ENCODE assay signal across 20 cellular contexts in the genomic region with DNA sequence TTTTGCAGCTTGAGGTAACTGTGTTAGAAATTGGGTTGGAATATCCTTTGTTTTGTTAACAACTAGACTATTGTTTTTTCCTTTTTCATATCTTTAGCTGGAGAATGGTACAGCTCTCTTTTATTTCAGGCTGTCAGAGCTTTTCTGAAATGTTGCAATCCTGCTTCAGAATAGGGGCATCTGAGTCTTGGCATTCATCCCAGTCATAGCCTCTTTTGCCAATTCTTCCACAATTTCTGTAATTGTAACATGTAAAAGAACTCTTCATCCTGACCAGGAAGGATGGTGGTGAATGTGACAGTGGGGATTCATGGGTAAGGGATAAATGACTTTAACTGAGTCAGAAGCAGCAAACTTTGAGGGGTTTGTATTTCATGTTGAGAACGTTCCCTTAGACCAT.
DNase-seq lines count a peak whose midpoint lies in the region; ATAC-seq, FAIRE-seq and TF ChIP-seq lines count a peak whose summit lies in the region.
"Had no signal": no experiment of that assay in that cellular context is flagged by ENCODE, and none has a peak within 500 bp of the region (broad histone marks: within the 10 kb centered on the region; RNA-seq: fewer than 3 reads in every experiment).

No MANE protein-coding gene starts in this region.

- no peak overlapping the region for H3K14ac ChIP-seq in H1 (ENCODE audit: insufficient read length)
- no peak overlapping the region for H3K14ac ChIP-seq in neuronal stem cell (ENCODE audit: low read length)

- H3K23me2 ChIP-seq in H1 (ENCODE audit: low read depth, low read length), result no peaks in the 10 kb centered on the region

- H3K18ac ChIP-seq in H1 (ENCODE audit: extremely low read depth, low read length) (no peak overlapping the region), neuronal stem cell (ENCODE audit: low read length) (no peak overlapping the region)

- no peak for ATAC-seq in HG02852 (IDR thresholded peaks at IDR 0.05; ENCODE audit: unreplicated experiment)
- ATAC-seq: heart left ventricle had no signal

- H2BK5ac ChIP-seq in H1 (ENCODE audit: low read depth, low read length), result no peak overlapping the region
- H2BK5ac ChIP-seq in neuronal stem cell (ENCODE audit: low read length), result no peak overlapping the region

- H3K4me2 ChIP-seq in H1 (ENCODE audit: insufficient read depth in 1 of 2, low read depth in 2 of 2, low read length in 2 of 2) (no peak overlapping the region), neuronal stem cell (ENCODE audit: insufficient read depth, low read length, poor library complexity, severe bottlenecking) (no peak overlapping the region)

- peaks cover 0 to 14% (median 8%) of the 10 kb centered on the region in 4 experiments; a peak in 4 of 7 replicates for H3K4me1 ChIP-seq in H1 (replicated peaks in 1 of 4; ENCODE audit: control insufficient read depth in 3 of 4, insufficient read depth in 4 of 4, low read length in 3 of 4)
- peaks cover 0 to 8% of the 10 kb centered on the region in 2 donors for H3K4me1 ChIP-seq in neuronal stem cell (ENCODE audit: control insufficient read depth in 2 of 2, insufficient read depth in 1 of 2, low read depth in 1 of 2, low read length in 2 of 2)
- H3K4me1 ChIP-seq: parathyroid adenoma had no signal

- H2AFZ ChIP-seq in H1 (ENCODE audit: low read length) (no peak overlapping the region), neuronal stem cell (ENCODE audit: low read length) (no peak overlapping the region)
- H2AFZ ChIP-seq: parathyroid adenoma had no signal

- H3K23ac ChIP-seq in H1 (ENCODE audit: insufficient read length), result no peak overlapping the region
- H3K23ac ChIP-seq in neuronal stem cell (ENCODE audit: low read depth, low read length, poor library complexity), result no peak overlapping the region

- 83% methylated on average over 1 of the region's 1 CpG; no CpG with 5 or more reads in 1 of the 2 experiments for whole genome bisulfite sequencing in H1 (ENCODE audit: extremely low coverage in 1 of 2, insufficient coverage in 1 of 2, insufficient read length in 1 of 2, insufficient replicate concordance in 2 of 2, low coverage in 1 of 2, low lambda C conversion rate in 2 of 2, missing lambda C conversion rate in 1 of 2), 2 experiments
- no CpG with 5 or more reads among the region's 1 CpG for WGBS in neuronal stem cell (ENCODE audit: extremely low coverage in 2 of 2, insufficient read length in 2 of 2, insufficient replicate concordance in 1 of 2), 2 donors

- TF ChIP-seq CTCF in H1 (IDR thresholded peaks at IDR 0.05; ENCODE audit: control extremely low read depth in 1 of 3, insufficient read depth in 1 of 3, low read depth in 1 of 3, low read length in 3 of 3), result no peak

- H2BK15ac ChIP-seq in H1 (ENCODE audit: low read length), result no peak overlapping the region
- no peak overlapping the region for H2BK15ac ChIP-seq in neuronal stem cell (ENCODE audit: low read length)

- H3K9me3 ChIP-seq in H1 (ENCODE audit: insufficient read depth in 2 of 2, low read depth in 1 of 2, low read length in 1 of 2), result no peaks in the 10 kb centered on the region
- H3K9me3 ChIP-seq in neuronal stem cell (replicated peaks in 1 of 2; ENCODE audit: control insufficient read depth in 2 of 2, insufficient read depth in 1 of 2, low read depth in 1 of 2, low read length in 2 of 2), result no peaks in the 10 kb centered on the region
- H3K9me3 ChIP-seq: heart left ventricle had no signal

- H3K4ac ChIP-seq in H1 (replicated peaks; ENCODE audit: insufficient read length, low read depth, low read length), result no peak overlapping the region
- no peak overlapping the region for H3K4ac ChIP-seq in neuronal stem cell (ENCODE audit: low read length)

- H2BK12ac ChIP-seq in H1 (ENCODE audit: low read depth, low read length) (no peak overlapping the region), neuronal stem cell (ENCODE audit: low read length) (no peak overlapping the region)

- H3K4me3 ChIP-seq in H1 (ENCODE audit: extremely low read depth in 1 of 4, insufficient read depth in 2 of 4, low read depth in 3 of 4, low read length in 4 of 4) (no peak overlapping the region), neuronal stem cell (ENCODE audit: low read length in 2 of 2) (no peak overlapping the region)
- H3K4me3 ChIP-seq: heart left ventricle had no signal

- H4K8ac ChIP-seq in H1 (ENCODE audit: extremely low read depth, insufficient read depth, low read length), result no peak overlapping the region
- no peak overlapping the region for H4K8ac ChIP-seq in neuronal stem cell (ENCODE audit: low read depth, low read length)

- H3K27me3 ChIP-seq in H1 (replicated peaks in 1 of 4; ENCODE audit: control insufficient read depth in 3 of 4, extremely low read depth in 1 of 4, insufficient read depth in 3 of 4, low read length in 3 of 4), result no peaks in the 10 kb centered on the region
- H3K27me3 ChIP-seq in neuronal stem cell (ENCODE audit: control insufficient read depth in 3 of 3, insufficient read depth in 3 of 3, low read depth in 1 of 3, low read length in 3 of 3), result no peaks in the 10 kb centered on the region
- H3K27me3 ChIP-seq: heart left ventricle had no signal

- H3K9ac ChIP-seq in H1 (replicated peaks in 1 of 4; ENCODE audit: extremely low read depth in 1 of 4, low read depth in 3 of 4, low read length in 3 of 4) (no peak overlapping the region), neuronal stem cell (ENCODE audit: low read depth, low read length, poor library complexity) (no peak overlapping the region)
- H3K9ac ChIP-seq: parathyroid adenoma had no signal

- TF ChIP-seq POLR2A in H1 (IDR thresholded peaks at IDR 0.05; ENCODE audit: control extremely low read depth in 1 of 2, low read depth in 2 of 2, low read length in 2 of 2), result no peak

- DNase-seq in AG08395 (ENCODE audit: low spot score) (peak; percentile 12), NCI-H226 (peak; percentile 47), H1 (ENCODE audit: low read depth in 1 of 2, low spot score in 2 of 2) (no peak), middle frontal gyrus (ENCODE audit: extremely low spot score, low spot score) (peak; percentile 44), neuronal stem cell (ENCODE audit: low spot score) (no peak), NCI-H1417 (lab: John Stamatoyannopoulos, UW) (no peak), NCI-H82 treated with DMSO at 0.1 percent for 48 hours (lab: John Stamatoyannopoulos, UW; ENCODE audit: unreplicated experiment) (no peak)
- DNase-seq: ACHN; activated CD4-positive, alpha-beta T cell treated with anti-CD3 and anti-CD28 coated beads for 1 hour; activated CD8-positive, alpha-beta memory T cell treated with anti-CD3 and anti-CD28 coated beads, Interleukin-2, amount 50 U/mL, for 48 hours; activated naive CD4-positive, alpha-beta T cell treated with anti-CD3 and anti-CD28 coated beads, Interleukin-2, amount 10 ng/mL, durations not matched to agents 7 days and 5 days; GDM1; heart left ventricle; kidney glomerular epithelial cell; NCI-H2029 treated with DMSO at 0.1 percent for 48 hours; Right ventricle myocardium superior; stimulated activated CD4-positive, alpha-beta T cell treated with anti-CD3 and anti-CD28 coated beads, Interleukin-15, amount 100 ng/mL, for 24 hours had no signal

- POLR2A ChIA-PET in H1 (lab: Charles Lee; ENCODE audit: partially characterized antibody), result no interaction called here

- peaks cover 4 to 15% of the 10 kb centered on the region in 2 experiments; a peak in 2 of 4 replicates for H3K79me2 ChIP-seq in H1 (ENCODE audit: control insufficient read depth in 1 of 2, insufficient read depth in 2 of 2, low read length in 2 of 2)
- H3K79me2 ChIP-seq: parathyroid adenoma had no signal

- no peak overlapping the region for H2BK120ac ChIP-seq in H1 (replicated peaks; ENCODE audit: low read depth, low read length)
- no peak overlapping the region for H2BK120ac ChIP-seq in neuronal stem cell (ENCODE audit: low read depth, low read length)

- H3K79me1 ChIP-seq in H1 (ENCODE audit: low read depth, low read length) (peaks cover 2% of the 10 kb centered on the region), neuronal stem cell (ENCODE audit: low read depth, low read length) (no peaks in the 10 kb centered on the region)

- CTCF ChIA-PET in H1 (lab: Charles Lee; ENCODE audit: partially characterized antibody), result interaction anchor here (0.8 to 0.9 kb wide), 2 partner anchors 8 to 77 kb away, joined by 3 to 6 read pairs; no protein-coding TSS in a partner anchor

- H3K27ac ChIP-seq in H1 (ENCODE audit: low read depth, low read length) (no peak overlapping the region), neuronal stem cell (replicated peaks; ENCODE audit: low read length) (no peak overlapping the region)
- H3K27ac ChIP-seq: heart left ventricle, parathyroid adenoma had no signal

- H2AK5ac ChIP-seq in H1 (ENCODE audit: low read depth, low read length) (no peak overlapping the region), neuronal stem cell (ENCODE audit: low read depth, low read length) (no peak overlapping the region)

- TF ChIP-seq RAD21 in H1 (IDR thresholded peaks at IDR 0.05 in 1 of 2, conservative IDR thresholded peaks at IDR 0.05 in 1 of 2; ENCODE audit: low read depth in 2 of 2, low read length in 2 of 2), result no peak

- no peak overlapping the region for H2BK20ac ChIP-seq in H1 (ENCODE audit: low read length)

- H3K56ac ChIP-seq in H1 (replicated peaks; ENCODE audit: insufficient read length, low read depth, low read length), result no peak overlapping the region

- H4K91ac ChIP-seq in H1 (replicated peaks; ENCODE audit: insufficient read length, low read length), result no peak overlapping the region
- no peak overlapping the region for H4K91ac ChIP-seq in neuronal stem cell (ENCODE audit: low read depth, low read length, poor library complexity)

- H4K5ac ChIP-seq in H1 (ENCODE audit: insufficient read length, low read depth, low read length), result no peak overlapping the region

- TF ChIP-seq EP300 in H1 (IDR thresholded peaks at IDR 0.05; ENCODE audit: borderline replicate concordance in 1 of 2, low read depth in 2 of 2, low read length in 2 of 2), result no peak

- H3K36me3 ChIP-seq in H1 (ENCODE audit: control insufficient read depth in 2 of 4, insufficient read depth in 4 of 4, low read length in 3 of 4), result no peaks in the 10 kb centered on the region; a peak in 1 of 8 replicates
- H3K36me3 ChIP-seq in neuronal stem cell (replicated peaks in 1 of 2; ENCODE audit: control insufficient read depth in 2 of 2, insufficient read depth in 2 of 2, low read length in 2 of 2), result no peaks in the 10 kb centered on the region
- H3K36me3 ChIP-seq: heart left ventricle had no signal

- H4K20me1 ChIP-seq in H1 (replicated peaks in 1 of 2; ENCODE audit: control insufficient read depth in 1 of 2, insufficient read depth in 2 of 2, low read length in 2 of 2), result no peaks in the 10 kb centered on the region

- peak; percentile 52 for FAIRE-seq in H1 (lab: Jason Lieb, UNC)
- FAIRE-seq: endometrium had no signal

TF ChIP-seq in H1, 55 proteins besides CTCF, POLR2A, EP300 and RAD21 (continues in another document):
- TF ChIP-seq SIRT6 (IDR thresholded peaks at IDR 0.05; ENCODE audit: low read length) (no peak), BCL11A (IDR thresholded peaks at IDR 0.05; ENCODE audit: low read depth in 2 of 2, low read length in 2 of 2) (no peak), POU5F1 (IDR thresholded peaks at IDR 0.05; ENCODE audit: low read depth, low read length) (no peak), TBP (IDR thresholded peaks at IDR 0.05; ENCODE audit: low read depth, low read length) (no peak), NRF1 (IDR thresholded peaks at IDR 0.05; ENCODE audit: low read depth, low read length) (no peak), NANOG (IDR thresholded peaks at IDR 0.05; ENCODE audit: insufficient read depth, low read depth, low read length, poor library complexity, severe bottlenecking) (no peak), SP1 (IDR thresholded peaks at IDR 0.05; ENCODE audit: low read depth, low read length) (no peak)

Comparison
In these comparisons a context has a peak if more than half of its experiments do, and no peak if none do; other contexts are left out.
1. DNase-seq: peak in AG08395 (single experiment), NCI-H226 (single experiment) and middle frontal gyrus (single experiment); none in H1 (0 of 2), neuronal stem cell (single experiment), NCI-H1417 (0 of 3) and NCI-H82 treated with DMSO at 0.1 percent for 48 hours (single experiment).